8 cellular contexts compared by ENCODE assay signal in genomic region chr5:41870621-41871048, GRCh38. TPM values are rescaled to one million over a fixed set of nuclear protein-coding genes. Genes with fewer than 3 reads are reported as not detected.
A peak's percentile ranks its signal among the peaks of the same experiment; 100 is the strongest.
DNase-seq lines count a peak whose midpoint lies in the region; ATAC-seq, FAIRE-seq and TF ChIP-seq lines count a peak whose summit lies in the region.

No MANE protein-coding gene starts in this region.

- peaks cover 21% of the 10 kb centered on the region for H3K4me1 Mint-ChIP-seq in nephron

- H3K4me3 Mint-ChIP-seq in nephron, result peak overlapping the region; percentile 87 to 92 (median 92)

- FAIRE-seq in urothelium cell line (lab: Jason Lieb, UNC), result no peak

- no peaks in the 10 kb centered on the region for H3K9me2 ChIP-seq in Karpas-422 (replicated peaks; ENCODE audit: insufficient read depth, low read length)

- H3K36me3 Mint-ChIP-seq in nephron (ENCODE audit: low read depth), result no peaks in the 10 kb centered on the region

- H4K20me1 ChIP-seq in Karpas-422 (ENCODE audit: insufficient read depth, low read depth, low read length), result peaks cover 3% of the 10 kb centered on the region; the same call in 1 of the 2 replicates

- H2AFZ ChIP-seq in Karpas-422 (ENCODE audit: low read length), result peak overlapping the region; percentile 93

- peak overlapping the region; percentile 30 to 86 (median 77) for H3K27ac Mint-ChIP-seq in nephron

- H3K27ac ChIP-seq in Karpas-422 (ENCODE audit: low read length) (peak overlapping the region; percentile 38; the same call in 1 of the 2 replicates), dorsolateral prefrontal cortex (peak overlapping the region in 56 of 59 donors; percentile 21 to 94 (median 85))

- H3K4me2 ChIP-seq in Karpas-422 (ENCODE audit: low read depth, low read length, poor library complexity, severe bottlenecking), result peak overlapping the region; percentile 78

- ATAC-seq in GM18858 (IDR thresholded peaks at IDR 0.05; ENCODE audit: unreplicated experiment), result no peak
- no peak for ATAC-seq in HG03108 (IDR thresholded peaks at IDR 0.05; ENCODE audit: unreplicated experiment)

- intact Hi-C loops in dorsolateral prefrontal cortex (cut with DNase I), result loop anchor here in 1 of 2 donors (2.0 kb wide), 1 partner anchor 34 kb away; the partner anchor contains the start of gene RIMOC1

- H3K4me1 ChIP-seq in BE2C (peaks cover 3% of the 10 kb centered on the region; the same call in 1 of the 2 replicates), Karpas-422 (ENCODE audit: low read length) (peaks cover 46% of the 10 kb centered on the region)

- no peaks in the 10 kb centered on the region for H3K9me3 ChIP-seq in BE2C
- H3K9me3 ChIP-seq in Karpas-422 (ENCODE audit: low read length), result no peaks in the 10 kb centered on the region

- no peaks in the 10 kb centered on the region for H3K27me3 ChIP-seq in BE2C
- no peaks in the 10 kb centered on the region for H3K27me3 ChIP-seq in Karpas-422 (ENCODE audit: low read length)
- no peaks in the 10 kb centered on the region for H3K27me3 ChIP-seq in dorsolateral prefrontal cortex

- DNase-seq in BE2C (no peak), Karpas-422 (no peak), dorsolateral prefrontal cortex (no peak), urothelium cell line (ENCODE audit: low spot score) (no peak), GM19238 (ENCODE audit: insufficient read length, low spot score) (no peak)

- no peaks in the 10 kb centered on the region for H3K9me3 Mint-ChIP-seq in nephron

- H3K9ac ChIP-seq in Karpas-422 (ENCODE audit: low read length), result peak overlapping the region; percentile 93

- no peaks in the 10 kb centered on the region for H3K27me3 Mint-ChIP-seq in nephron (ENCODE audit: low read depth)

- H3K4me3 ChIP-seq in BE2C (ENCODE audit: low read depth, low read length), result peak overlapping the region; percentile 93
- peak overlapping the region; percentile 96 for H3K4me3 ChIP-seq in Karpas-422 (ENCODE audit: low read length)
- H3K4me3 ChIP-seq in dorsolateral prefrontal cortex, result peak overlapping the region; percentile 48 to 98 (median 86)

- H3K36me3 ChIP-seq in BE2C (no peaks in the 10 kb centered on the region), Karpas-422 (ENCODE audit: insufficient read depth, low read length) (peaks cover 15% of the 10 kb centered on the region; the same call in 1 of the 2 replicates)

- peaks cover 52% of the 10 kb centered on the region for H3K79me2 ChIP-seq in Karpas-422 (ENCODE audit: low read length)

- TF ChIP-seq CTCF in BE2C (IDR thresholded peaks at IDR 0.05; ENCODE audit: low read depth, low read length), result no peak
- peak in 1 of 56 donors; percentile 10 for TF ChIP-seq CTCF in dorsolateral prefrontal cortex (IDR thresholded peaks at IDR 0.05 in 54 of 56, conservative IDR thresholded peaks at IDR 0.05 in 2 of 56; ENCODE audit: low read depth in 1 of 56, partially characterized antibody in 56 of 56)
- TF ChIP-seq CTCF in nephron (IDR thresholded peaks at IDR 0.05; ENCODE audit: unreplicated experiment in 3 of 3), result no peak

RNA-seq across cellular contexts. Expression of gene OXCT1, which starts 0.4 kb away (rescaled TPM):
- 9.4 TPM for polyA plus RNA-seq in BE2C (2012; ENCODE audit: insufficient read depth, insufficient read length, low read depth)
- total RNA-seq in Karpas-422 (2014; rRNA removed; shearing (Covaris generic); ENCODE audit: low replicate concordance), result 62.8 and 81.3 TPM in 2 replicates
- 100 to 1,000 TPM in 13 of 120 experiments, 10 to 100 TPM in 107; 34.8 to 117 (median 79.4) TPM for total RNA-seq in dorsolateral prefrontal cortex

RNA-seq across cellular contexts. Expression of gene RIMOC1, which starts 33.5 kb away (rescaled TPM):
- 4.5 TPM for polyA plus RNA-seq in BE2C (2012; ENCODE audit: insufficient read depth, insufficient read length, low read depth)
- 14.0 and 42.9 TPM in 2 replicates for total RNA-seq in Karpas-422 (2014; rRNA removed; shearing (Covaris generic); ENCODE audit: low replicate concordance)
- total RNA-seq in dorsolateral prefrontal cortex, result 10 to 100 TPM; 23.2 to 54.9 (median 37.9) TPM

RNA-seq across cellular contexts. Expression of gene FBXO4, which starts 54.4 kb away (rescaled TPM):
- 3.4 TPM for polyA plus RNA-seq in BE2C (2012; ENCODE audit: insufficient read depth, insufficient read length, low read depth)
- total RNA-seq in Karpas-422 (2014; rRNA removed; shearing (Covaris generic); ENCODE audit: low replicate concordance), result 21.4 and 48.4 TPM in 2 replicates
- 10 to 100 TPM in 33 of 120 experiments, 1 to 10 TPM in 87; 4.3 to 17.0 (median 8.6) TPM for total RNA-seq in dorsolateral prefrontal cortex
